ENCODE assay signal across 8 cellular contexts in genomic region chr1:145956776-145957442, GRCh38. TPM values are rescaled to one million over a fixed set of nuclear protein-coding genes. Genes with fewer than 3 reads are reported as not detected.
DNase-seq lines count a peak whose midpoint lies in the region; ATAC-seq and TF ChIP-seq lines count a peak whose summit lies in the region.

No MANE protein-coding gene starts in this region.

- H3K4me3 Mint-ChIP-seq in nephron, result peak overlapping the region; percentile 86 to 96 (median 90)

- H3K27me3 Mint-ChIP-seq in nephron (ENCODE audit: low read depth), result peaks cover 18% of the 10 kb centered on the region

- H3K27ac Mint-ChIP-seq in nephron, result peak overlapping the region; percentile 90 to 98 (median 96)

- no peak for TF ChIP-seq CTCF in GM10266 (IDR thresholded peaks at IDR 0.05; ENCODE audit: control insufficient read depth, insufficient read depth, low read depth, missing control alignments)
- TF ChIP-seq CTCF in epithelial cell of proximal tubule (conservative IDR thresholded peaks at IDR 0.05; ENCODE audit: low read depth, low read length), result no peak
- TF ChIP-seq CTCF in nephron (IDR thresholded peaks at IDR 0.05; ENCODE audit: unreplicated experiment in 3 of 3), result no peak

- H3K4me1 ChIP-seq in SJCRH30, result peaks cover 10% of the 10 kb centered on the region

- DNase-seq in GM10266 (ENCODE audit: extremely low spot score) (peak; percentile 41), SJCRH30 (no peak), epithelial cell of proximal tubule (ENCODE audit: low read depth) (no peak), NCI-H2029 treated with DMSO at 0.1 percent for 48 hours (lab: John Stamatoyannopoulos, UW) (no peak)

- no peak for ATAC-seq in esophagus mucosa
- no peak for ATAC-seq in GM19351 (IDR thresholded peaks at IDR 0.05; ENCODE audit: unreplicated experiment)
- no peak for ATAC-seq in HG03457 (IDR thresholded peaks at IDR 0.05; ENCODE audit: unreplicated experiment)

- no peaks in the 10 kb centered on the region for H3K36me3 Mint-ChIP-seq in nephron (ENCODE audit: low read depth)

- no peaks in the 10 kb centered on the region for H3K27me3 ChIP-seq in SJCRH30

- H3K9me3 ChIP-seq in SJCRH30 (replicated peaks), result no peaks in the 10 kb centered on the region

- H3K27ac ChIP-seq in SJCRH30, result peak overlapping the region; percentile 51; the same call in 1 of the 2 replicates

- no peaks in the 10 kb centered on the region for H3K9me3 Mint-ChIP-seq in nephron

- H3K4me1 Mint-ChIP-seq in nephron, result peaks cover 39% of the 10 kb centered on the region

- H3K36me3 ChIP-seq in SJCRH30, result no peaks in the 10 kb centered on the region

- peak overlapping the region; percentile 70 for H3K4me3 ChIP-seq in SJCRH30
- H3K4me3 ChIP-seq in epithelial cell of proximal tubule (ENCODE audit: low read depth, low read length), result peak overlapping the region; percentile 75

RNA-seq across cellular contexts. Expression of gene LIX1L, which starts 0.9 kb away (rescaled TPM):
- 33.4 and 35.6 TPM in 2 replicates for total RNA-seq in SJCRH30 (2014; rRNA removed; shearing (Covaris generic))
- total RNA-seq in epithelial cell of proximal tubule (22.3 and 32.5 TPM in 2 replicates), esophagus mucosa (4.3 TPM)

RNA-seq across cellular contexts. Expression of gene ANKRD34A, which starts 7.5 kb away (rescaled TPM):
- 0.69 and 0.84 TPM in 2 replicates for total RNA-seq in SJCRH30 (2014; rRNA removed; shearing (Covaris generic))
- total RNA-seq in epithelial cell of proximal tubule (0.06 and 0.14 TPM in 2 replicates), esophagus mucosa (0.12 TPM)

RNA-seq across cellular contexts. Expression of gene POLR3GL, which starts 7.6 kb away (rescaled TPM):
- 16.7 and 18.4 TPM in 2 replicates for total RNA-seq in SJCRH30 (2014; rRNA removed; shearing (Covaris generic))
- total RNA-seq in epithelial cell of proximal tubule (15.6 and 16.1 TPM in 2 replicates), esophagus mucosa (6.1 TPM)

RNA-seq across cellular contexts. Expression of gene RBM8A, which starts 29.6 kb away (rescaled TPM):
- total RNA-seq in SJCRH30 (2014; rRNA removed; shearing (Covaris generic)), result 232 and 246 TPM in 2 replicates
- 228 and 360 TPM in 2 replicates for total RNA-seq in epithelial cell of proximal tubule
- total RNA-seq in esophagus mucosa, result 152 TPM

RNA-seq across cellular contexts. Expression of gene PEX11B, which starts 38.4 kb away (rescaled TPM):
- total RNA-seq in SJCRH30 (2014; rRNA removed; shearing (Covaris generic)), result 19.5 and 21.2 TPM in 2 replicates
- total RNA-seq in epithelial cell of proximal tubule (19.8 and 24.7 TPM in 2 replicates), esophagus mucosa (31.6 TPM)
